In genomic region chr7:74890158-74891123, GRCh38 we compare ENCODE assay signal across 1 cellular context.
TF ChIP-seq lines count a peak whose summit lies in the region.
"Not testable (repeated sequence)": the region's sequence is repeated elsewhere in the genome, so short reads cannot be mapped to it uniquely, and the experiment has no call there.

No MANE protein-coding gene starts in this region.

TF ChIP-seq in K562, 482 proteins besides CTCF, POLR2A, EP300 and RAD21 (continued from another document and continues in another):
- TF ChIP-seq RREB1 (CRISPR knock-in tag; IDR thresholded peaks at IDR 0.05): 0 out of 2 replicates have a peak, but pooled peaks have one; percentile 57
- peak; percentile 12 for TF ChIP-seq FOS (IDR thresholded peaks at IDR 0.05; ENCODE audit: extremely low read depth, insufficient read length)
- peak; percentile 62 for TF ChIP-seq TAF1 (IDR thresholded peaks at IDR 0.05; ENCODE audit: control insufficient read depth, extremely low read depth, insufficient read depth, low read length, severe bottlenecking)
- TF ChIP-seq MAZ (CRISPR knock-in tag; conservative IDR thresholded peaks at IDR 0.05 in 1 of 2, IDR thresholded peaks at IDR 0.05 in 1 of 2): peak in 1 of 2 experiments; percentile 20; a peak in 1 of 4 replicates
- peak; percentile 84 for TF ChIP-seq MGA (IDR thresholded peaks at IDR 0.05)
- peak; percentile 61; the same call in 1 of the 2 replicates for TF ChIP-seq CTBP1 (IDR thresholded peaks at IDR 0.05; ENCODE audit: borderline replicate concordance)
- TF ChIP-seq MNT (conservative IDR thresholded peaks at IDR 0.05): peak; percentile 45 to 79; a peak in 3 of 4 replicates
- peak; percentile 4 for TF ChIP-seq RBM25 (IDR thresholded peaks at IDR 0.05; ENCODE audit: low read depth, low read length, severe bottlenecking)
- peak; percentile 62 for TF ChIP-seq POLR2H (tag; IDR thresholded peaks at IDR 0.05; ENCODE audit: low read depth)
- TF ChIP-seq ZNF324 (CRISPR knock-in tag; IDR thresholded peaks at IDR 0.05): 0 out of 2 replicates have a peak, but pooled peaks have one; percentile 30
- peak; percentile 78 for TF ChIP-seq NR2C1 (IDR thresholded peaks at IDR 0.05)
- peak; percentile 67 for TF ChIP-seq NR2C1 (tag; IDR thresholded peaks at IDR 0.05)
- peak; percentile 73 for TF ChIP-seq RBFOX2 (IDR thresholded peaks at IDR 0.05; ENCODE audit: low read depth, low read length)
- peak; percentile 76 for TF ChIP-seq PHF20 (IDR thresholded peaks at IDR 0.05; ENCODE audit: partially characterized antibody)
- peak; percentile 47 for TF ChIP-seq MYC (IDR thresholded peaks at IDR 0.05; ENCODE audit: low read depth, low read length)
- TF ChIP-seq MYC (CRISPR knock-in tag; IDR thresholded peaks at IDR 0.05; ENCODE audit: borderline replicate concordance, low read depth); MYBL2 (CRISPR knock-in tag; IDR thresholded peaks at IDR 0.05; ENCODE audit: borderline replicate concordance); NR2C2 (CRISPR knock-in tag; IDR thresholded peaks at IDR 0.05); ATF1 (CRISPR knock-in tag; IDR thresholded peaks at IDR 0.05): not testable (repeated sequence)
- TF ChIP-seq YY1 (IDR thresholded peaks at IDR 0.05; ENCODE audit: borderline replicate concordance in 1 of 3, control insufficient read depth in 1 of 3, extremely low read depth in 1 of 3, insufficient read depth in 3 of 3, insufficient read length in 1 of 3, insufficient replicate concordance in 2 of 3, low read depth in 1 of 3, low read length in 2 of 3): peak in 1 of 3 experiments; percentile 41
- TF ChIP-seq POLR2AphosphoS5 (IDR thresholded peaks at IDR 0.05; ENCODE audit: control insufficient read depth, insufficient read depth, low read depth, low read length): peak; percentile 68; the same call in 1 of the 2 replicates
- peak; percentile 41; the same call in 1 of the 2 replicates for TF ChIP-seq PHF8 (IDR thresholded peaks at IDR 0.05; ENCODE audit: borderline replicate concordance, low read length)
- peak; percentile 82 for TF ChIP-seq MYBL2 (IDR thresholded peaks at IDR 0.05; ENCODE audit: low read depth)
- TF ChIP-seq MAX (CRISPR knock-in tag; IDR thresholded peaks at IDR 0.05): peak; percentile 79
- peak; percentile 87 for TF ChIP-seq NR2C2 (tag; IDR thresholded peaks at IDR 0.05)
- 0 out of 4 replicates have a peak, but pooled peaks of 1 of the 2 experiments have one; percentile 17 for TF ChIP-seq NONO (IDR thresholded peaks at IDR 0.05; ENCODE audit: low read depth in 2 of 2, low read length in 1 of 2)
- 0 out of 6 replicates have a peak, but pooled peaks of 1 of the 3 experiments have one; percentile 33 for TF ChIP-seq ZBTB11 (CRISPR knock-in tag; IDR thresholded peaks at IDR 0.05)
- peak; percentile 90 for TF ChIP-seq POLR2B (IDR thresholded peaks at IDR 0.05; ENCODE audit: low read depth, partially characterized antibody)
- TF ChIP-seq GTF2E2 (tag; IDR thresholded peaks at IDR 0.05): 0 out of 2 replicates have a peak, but pooled peaks have one; percentile 52
- peak; percentile 92 for TF ChIP-seq ATF1 (tag; IDR thresholded peaks at IDR 0.05)
- peak; percentile 30 for TF ChIP-seq NFIC (IDR thresholded peaks at IDR 0.05)
- TF ChIP-seq SUPT5H (IDR thresholded peaks at IDR 0.05): peak; percentile 94
- peak in 1 of 2 experiments; percentile 37 for TF ChIP-seq E2F6 (IDR thresholded peaks at IDR 0.05; ENCODE audit: borderline replicate concordance in 1 of 2, extremely low read depth in 1 of 2, insufficient read depth in 1 of 2, insufficient read length in 1 of 2, low read depth in 1 of 2, low read length in 1 of 2, poor library complexity in 1 of 2, severe bottlenecking in 1 of 2)
